Comparison of ENCODE assay signal across 8 cellular contexts in genomic region chr5:150625831-150626746, GRCh38. TPM values are rescaled to one million over a fixed set of nuclear protein-coding genes. Genes with fewer than 3 reads are reported as not detected.
A peak's percentile ranks its signal among the peaks of the same experiment; 100 is the strongest.
DNase-seq lines count a peak whose midpoint lies in the region; ATAC-seq and TF ChIP-seq lines count a peak whose summit lies in the region.

No MANE protein-coding gene starts in this region.

- CTCF ChIA-PET in CD4-positive, alpha-beta T cell (lab: Charles Lee) = no interaction called here

- H3K4me3 ChIP-seq in left lung = peak overlapping the region; percentile 60 to 63

- H3K27me3 ChIP-seq in CD4-positive, alpha-beta T cell (ENCODE audit: control insufficient read depth, insufficient read depth, low read length) = no peaks in the 10 kb centered on the region
- peaks cover 0 to 24% of the 10 kb centered on the region in 2 donors for H3K27me3 ChIP-seq in left lung

- no peak overlapping the region for H3K27ac ChIP-seq in CD4-positive, alpha-beta T cell (ENCODE audit: low read depth, low read length)
- peak overlapping the region; percentile 81 to 85 for H3K27ac ChIP-seq in left lung

- H3K36me3 Mint-ChIP-seq in CD4-positive, alpha-beta T cell (ENCODE audit: low read depth) = no peaks in the 10 kb centered on the region

- H3K4me1 Mint-ChIP-seq in CD4-positive, alpha-beta T cell (ENCODE audit: low read depth) = peaks cover 29% of the 10 kb centered on the region

- no peak for TF ChIP-seq CTCF in CD4-positive, alpha-beta T cell (IDR thresholded peaks at IDR 0.05)
- TF ChIP-seq CTCF in left lung (IDR thresholded peaks at IDR 0.05) = no peak

- H3K4me1 ChIP-seq in left lung = peaks cover 26 to 65% of the 10 kb centered on the region in 2 donors

- no peaks in the 10 kb centered on the region for H3K36me3 ChIP-seq in left lung

- no peaks in the 10 kb centered on the region for H3K9me3 Mint-ChIP-seq in CD4-positive, alpha-beta T cell

- intact Hi-C loops in CD4-positive, alpha-beta T cell (cut with DNase I, micrococcal nuclease) = no loop called here
- intact Hi-C loops in left lung (cut with DNase I) = no loop called here

- no peak for ATAC-seq in CD4-positive, alpha-beta T cell (ENCODE audit: poor library complexity)
- ATAC-seq in GM21619 (IDR thresholded peaks at IDR 0.05; ENCODE audit: unreplicated experiment) (peak; percentile 48), left lung (no peak)

- peak overlapping the region; percentile 69 for H3K4me3 Mint-ChIP-seq in CD4-positive, alpha-beta T cell

- DNase-seq in CD4-positive, alpha-beta T cell = no peak
- DNase-seq in NAMALWA (ENCODE audit: low spot score) (peak; percentile 48), left lung (no peak), GM03348 (ENCODE audit: low spot score) (no peak), UCSD-AML1 (lab: John Stamatoyannopoulos, UW; ENCODE audit: unreplicated experiment) (no peak)
- DNase-seq in stimulated activated CD4-positive, alpha-beta T cell treated with anti-CD3 and anti-CD28 coated beads, Interleukin-1b, Interleukin-23, amount 100 ng/mL, for 48 hours = no peak
- DNase-seq in activated CD4-positive, alpha-beta T cell treated with anti-CD3 and anti-CD28 coated beads, Interleukin-2, amount 50 U/mL, for 48 hours = no peak

- peaks cover 14% of the 10 kb centered on the region for H3K27me3 Mint-ChIP-seq in CD4-positive, alpha-beta T cell

- POLR2A ChIA-PET in CD4-positive, alpha-beta T cell (lab: Charles Lee) = no interaction called here

- H3K9me3 ChIP-seq in CD4-positive, alpha-beta T cell (ENCODE audit: control insufficient read depth, low read length) = no peaks in the 10 kb centered on the region
- H3K9me3 ChIP-seq in left lung = no peaks in the 10 kb centered on the region

- H3K27ac Mint-ChIP-seq in CD4-positive, alpha-beta T cell = no peak overlapping the region

RNA-seq across cellular contexts. Expression of gene SYNPO, which starts 14.4 kb away (rescaled TPM):
- under 1 TPM; 0.06 to 0.14 TPM for total RNA-seq in CD4-positive, alpha-beta T cell
- total RNA-seq in left lung = 100 to 1,000 TPM in 1 of 2 donors, 10 to 100 TPM in 1; 80.4 to 114 TPM

RNA-seq across cellular contexts. Expression of gene MYOZ3, which starts 35.0 kb away (rescaled TPM):
- not detected for total RNA-seq in CD4-positive, alpha-beta T cell
- 1 to 10 TPM in 1 of 2 donors, under 1 TPM in 1; 0.79 to 3.1 TPM for total RNA-seq in left lung

Comparison
In these comparisons a context has a peak if more than half of its experiments do, and no peak if none do; other contexts are left out.
1. RNA of gene SYNPO, which starts 14.4 kb away (total RNA-seq): 80.4 to 114 TPM in left lung; 0.06 to 0.14 TPM in CD4-positive, alpha-beta T cell; every median in the first group is over 10 times any median in the second.